30 cellular contexts compared by ENCODE assay signal in the genomic region with DNA sequence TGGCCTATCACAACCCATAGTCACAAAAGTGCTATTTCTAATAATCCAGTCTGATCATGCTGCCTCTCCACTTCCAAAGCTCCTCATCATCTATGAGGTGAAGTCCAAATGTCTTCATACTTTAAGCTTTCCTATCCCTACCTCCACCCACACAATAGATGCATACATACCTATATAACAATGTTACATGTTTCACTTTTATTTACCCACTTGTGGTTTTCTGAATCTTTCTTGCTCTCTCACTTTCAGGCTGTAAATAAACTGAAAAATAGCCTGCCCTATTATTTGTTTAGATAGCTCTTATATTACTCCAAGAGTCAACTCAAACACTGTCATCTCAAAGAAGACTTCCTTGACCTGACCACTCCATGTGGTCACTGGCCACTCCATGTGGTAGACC.
"Had no signal": no experiment of that assay in that cellular context is flagged by ENCODE, and none has a peak within 500 bp of the region (broad histone marks: within the 10 kb centered on the region; RNA-seq: fewer than 3 reads in every experiment).

No MANE protein-coding gene starts in this region.

- H3K27me3 ChIP-seq: neural progenitor cell, ovary, spleen, suprapubic skin, testis, tibial artery, transverse colon, upper lobe of right lung, uterus had no signal

- H3K4me1 Mint-ChIP-seq: natural killer cell; nephron; neural progenitor cell; stimulated activated memory B cell treated with anti-CD40 and anti-IgM and Interleukin-4, amounts not matched to agents 10 μg/mL and 1 μg/mL and 100 μg/mL, for 72 hours; stimulated activated naive CD8-positive, alpha-beta T cell treated with anti-CD3 and anti-CD28 coated beads, Interleukin-15, amount 100 ng/mL, for 72 hours had no signal

- DNase-seq: natural killer cell; occipital lobe; ovary; posterior cingulate gyrus; psoas muscle; right cardiac atrium; spleen; stimulated activated CD4-positive, alpha-beta T cell treated with anti-CD3 and anti-CD28 coated beads, Interleukin-12 subunit alpha, Interleukin-12 subunit beta, amount 100 ng/mL, for 4 hours; stimulated activated CD4-positive, alpha-beta T cell treated with anti-CD3 and anti-CD28 coated beads, Interleukin-1b, Interleukin-23, amount 100 ng/mL, for 48 hours; stimulated activated CD4-positive, alpha-beta T cell treated with anti-CD3 and anti-CD28 coated beads, Interleukin-4, amount 100 ng/mL, for 1 hour; stimulated activated CD4-positive, alpha-beta T cell treated with anti-CD3 and anti-CD28 coated beads, Interleukin-4, amount 100 ng/mL, for 4 hours; stimulated activated CD8-positive, alpha-beta memory T cell treated with anti-CD3 and anti-CD28 coated beads, Interleukin-4, amount 100 ng/mL, for 48 hours; stimulated activated naive CD8-positive, alpha-beta T cell treated with anti-CD3 and anti-CD28 coated beads, Interleukin-15, amount 100 ng/mL, for 72 hours; stimulated activated naive CD8-positive, alpha-beta T cell treated with anti-CD3 and anti-CD28 coated beads, Interleukin-15, Interleukin-2, amounts not matched to agents 100 U/mL and 50 U/mL, for 24 hours; substantia nigra; testis; tibial artery; transverse colon; upper lobe of right lung; uterus had no signal

- H3K79me2 ChIP-seq: parathyroid adenoma had no signal

- H3K4me1 ChIP-seq: neural progenitor cell, parathyroid adenoma, psoas muscle, spleen, suprapubic skin, testis, tibial artery, transverse colon, upper lobe of right lung, uterus had no signal

- H2AFZ ChIP-seq: neural progenitor cell, parathyroid adenoma had no signal

- H3K9me3 ChIP-seq: ovary, psoas muscle, suprapubic skin, testis, tibial artery, transverse colon, upper lobe of right lung, uterus had no signal

- H3K4me2 ChIP-seq: neural progenitor cell, smooth muscle cell had no signal

- H3K36me3 ChIP-seq: neural progenitor cell, ovary, spleen, suprapubic skin, tibial artery, transverse colon, upper lobe of right lung, uterus had no signal

- H3K27ac ChIP-seq: neural progenitor cell, ovary, parathyroid adenoma, psoas muscle, skin epidermis, spleen, suprapubic skin, testis, tibial artery, transverse colon, upper lobe of right lung, uterus had no signal

- ATAC-seq: natural killer cell; psoas muscle; right cardiac atrium; sciatic nerve; stimulated activated memory B cell treated with anti-CD40 and anti-IgM and Interleukin-4, amounts not matched to agents 10 μg/mL and 1 μg/mL and 100 μg/mL, for 72 hours; stimulated activated naive CD8-positive, alpha-beta T cell treated with anti-CD3 and anti-CD28 coated beads, Interleukin-15, amount 100 ng/mL, for 72 hours; stimulated activated naive CD8-positive, alpha-beta T cell treated with anti-CD3 and anti-CD28 coated beads, Interleukin-15, Interleukin-2, amounts not matched to agents 100 U/mL and 50 U/mL, for 24 hours; upper lobe of right lung had no signal

- H3K27me3 Mint-ChIP-seq: progenitor cell of endocrine pancreas; stimulated activated memory B cell treated with anti-CD40 and anti-IgM and Interleukin-4, amounts not matched to agents 10 μg/mL and 1 μg/mL and 100 μg/mL, for 72 hours; stimulated activated naive CD8-positive, alpha-beta T cell treated with anti-CD3 and anti-CD28 coated beads, Interleukin-15, amount 100 ng/mL, for 72 hours; type B pancreatic cell had no signal

- H3K4me3 ChIP-seq: neural progenitor cell, ovary, psoas muscle, skin epidermis, smooth muscle cell, spleen, suprapubic skin, testis, tibial artery, transverse colon, upper lobe of right lung, uterus had no signal

- H3K27ac Mint-ChIP-seq: natural killer cell; nephron; neural progenitor cell; progenitor cell of endocrine pancreas; stimulated activated memory B cell treated with anti-CD40 and anti-IgM and Interleukin-4, amounts not matched to agents 10 μg/mL and 1 μg/mL and 100 μg/mL, for 72 hours; stimulated activated naive CD8-positive, alpha-beta T cell treated with anti-CD3 and anti-CD28 coated beads, Interleukin-15, amount 100 ng/mL, for 72 hours; type B pancreatic cell had no signal

- H3K9ac ChIP-seq: neural progenitor cell, parathyroid adenoma had no signal

- H3K4me3 Mint-ChIP-seq: natural killer cell; nephron; neural progenitor cell; stimulated activated memory B cell treated with anti-CD40 and anti-IgM and Interleukin-4, amounts not matched to agents 10 μg/mL and 1 μg/mL and 100 μg/mL, for 72 hours; stimulated activated naive CD8-positive, alpha-beta T cell treated with anti-CD3 and anti-CD28 coated beads, Interleukin-15, amount 100 ng/mL, for 72 hours; type B pancreatic cell had no signal

- H3K36me3 Mint-ChIP-seq: natural killer cell; neural progenitor cell; stimulated activated memory B cell treated with anti-CD40 and anti-IgM and Interleukin-4, amounts not matched to agents 10 μg/mL and 1 μg/mL and 100 μg/mL, for 72 hours; type B pancreatic cell had no signal
